ENCODE assay signal across 16 cellular contexts in the genomic region with DNA sequence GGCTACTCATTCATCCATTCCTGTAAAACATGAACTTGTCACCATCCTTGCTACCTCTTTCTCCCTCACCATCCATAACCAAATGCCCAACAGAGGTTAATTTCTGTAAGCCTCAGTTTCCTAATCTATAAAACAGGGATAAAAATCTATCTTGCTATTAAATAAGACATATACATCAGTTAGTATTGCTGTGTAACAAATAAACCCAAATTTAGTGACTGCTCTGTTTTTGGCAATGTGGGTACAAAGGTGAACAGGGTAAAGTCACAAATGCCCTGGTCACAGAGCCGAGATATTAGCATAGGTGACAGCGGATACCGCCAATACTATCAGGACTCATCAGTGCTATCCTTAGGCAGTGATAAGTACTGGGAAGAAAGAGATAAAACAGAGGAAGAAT. TPM values are rescaled to one million over a fixed set of nuclear protein-coding genes. Genes with fewer than 3 reads are reported as not detected.
DNase-seq lines count a peak whose midpoint lies in the region; ATAC-seq and TF ChIP-seq lines count a peak whose summit lies in the region.
"Had no signal": no experiment of that assay in that cellular context is flagged by ENCODE, and none has a peak within 500 bp of the region (broad histone marks: within the 10 kb centered on the region; RNA-seq: fewer than 3 reads in every experiment).

No MANE protein-coding gene starts in this region.

- no peak for TF ChIP-seq CTCF in natural killer cell (IDR thresholded peaks at IDR 0.05)
- no peak for TF ChIP-seq CTCF in neural crest cell (conservative IDR thresholded peaks at IDR 0.05)

- no peak for DNase-seq in activated naive CD4-positive, alpha-beta T cell treated with anti-CD3 and anti-CD28 coated beads, Interleukin-2, amount 50 U/mL, for 16 hours
- DNase-seq in natural killer cell (no peak), neural crest cell (ENCODE audit: low read depth, low spot score) (no peak)
- DNase-seq in natural killer cell treated with Interleukin-12 subunit alpha and Interleukin-12 subunit beta and Interleukin-15 and Interleukin-18, amount 100 ng/mL, for 72 hours (ENCODE audit: low spot score) = no peak
- DNase-seq: CD4-positive, CD25-positive, alpha-beta regulatory T cell; CD8-positive, alpha-beta memory T cell; DMS 273 treated with DMSO at 0.1 percent for 48 hours; DMS79 treated with DMSO at 0.1 percent for 48 hours; GF-D8; H9; HFFc6 had no signal

- H3K9me3 Mint-ChIP-seq in activated naive CD4-positive, alpha-beta T cell treated with anti-CD3 and anti-CD28 coated beads, Interleukin-2, amount 50 U/mL, for 24 hours = no peaks in the 10 kb centered on the region
- no peaks in the 10 kb centered on the region for H3K9me3 Mint-ChIP-seq in natural killer cell
- H3K9me3 Mint-ChIP-seq in natural killer cell treated with Interleukin-12 subunit alpha and Interleukin-12 subunit beta and Interleukin-15 and Interleukin-18, amount 100 ng/mL, for 72 hours = no peaks in the 10 kb centered on the region
- no peaks in the 10 kb centered on the region for H3K9me3 Mint-ChIP-seq in neural crest cell
- H3K9me3 Mint-ChIP-seq in activated T-helper 17 cell treated with anti-CD3 and anti-CD28 coated beads, Interleukin-2, amount 50 U/mL, for 72 hours = no peaks in the 10 kb centered on the region
- H3K9me3 Mint-ChIP-seq: CD8-positive, alpha-beta memory T cell; GM23338; HFFc6 had no signal

- peaks cover under 1% of the 10 kb centered on the region for H3K36me3 Mint-ChIP-seq in activated naive CD4-positive, alpha-beta T cell treated with anti-CD3 and anti-CD28 coated beads, Interleukin-2, amount 50 U/mL, for 24 hours
- H3K36me3 Mint-ChIP-seq in natural killer cell = no peaks in the 10 kb centered on the region
- H3K36me3 Mint-ChIP-seq in natural killer cell treated with Interleukin-12 subunit alpha and Interleukin-12 subunit beta and Interleukin-15 and Interleukin-18, amount 100 ng/mL, for 72 hours = no peaks in the 10 kb centered on the region
- H3K36me3 Mint-ChIP-seq in neural crest cell (ENCODE audit: low read depth) = no peaks in the 10 kb centered on the region
- peaks cover 9% of the 10 kb centered on the region for H3K36me3 Mint-ChIP-seq in activated T-helper 17 cell treated with anti-CD3 and anti-CD28 coated beads, Interleukin-2, amount 50 U/mL, for 72 hours (ENCODE audit: low read depth)
- H3K36me3 Mint-ChIP-seq: CD4-positive, CD25-positive, alpha-beta regulatory T cell had no signal

- intact Hi-C loops in natural killer cell (cut with micrococcal nuclease) = no loop called here

- no peak for ATAC-seq in natural killer cell
- no peak for ATAC-seq in natural killer cell treated with Interleukin-12 subunit alpha and Interleukin-12 subunit beta and Interleukin-15 and Interleukin-18, amount 100 ng/mL, for 72 hours
- no peak for ATAC-seq in activated T-helper 17 cell treated with anti-CD3 and anti-CD28 coated beads, Interleukin-2, amount 50 U/mL, for 72 hours (replicated peaks)
- ATAC-seq: GM23338, HCT116 had no signal

- no peaks in the 10 kb centered on the region for H3K27me3 Mint-ChIP-seq in activated naive CD4-positive, alpha-beta T cell treated with anti-CD3 and anti-CD28 coated beads, Interleukin-2, amount 50 U/mL, for 24 hours
- H3K27me3 Mint-ChIP-seq in natural killer cell (ENCODE audit: low read depth in 2 of 2) (peaks cover 18 to 27% of the 10 kb centered on the region in 2 donors), neural crest cell (ENCODE audit: low read depth) (peaks cover 10% of the 10 kb centered on the region)
- H3K27me3 Mint-ChIP-seq in natural killer cell treated with Interleukin-12 subunit alpha and Interleukin-12 subunit beta and Interleukin-15 and Interleukin-18, amount 100 ng/mL, for 72 hours = peaks cover 8 to 20% of the 10 kb centered on the region in 2 donors
- H3K27me3 Mint-ChIP-seq in activated T-helper 17 cell treated with anti-CD3 and anti-CD28 coated beads, Interleukin-2, amount 50 U/mL, for 72 hours = peaks cover 6% of the 10 kb centered on the region

- H3K4me1 Mint-ChIP-seq in activated naive CD4-positive, alpha-beta T cell treated with anti-CD3 and anti-CD28 coated beads, Interleukin-2, amount 50 U/mL, for 24 hours = peaks cover 20% of the 10 kb centered on the region
- H3K4me1 Mint-ChIP-seq in natural killer cell (peaks cover 7 to 8% of the 10 kb centered on the region in 2 donors), neural crest cell (peaks cover 13% of the 10 kb centered on the region)
- peaks cover 8 to 10% of the 10 kb centered on the region in 2 donors for H3K4me1 Mint-ChIP-seq in natural killer cell treated with Interleukin-12 subunit alpha and Interleukin-12 subunit beta and Interleukin-15 and Interleukin-18, amount 100 ng/mL, for 72 hours (ENCODE audit: low read depth in 2 of 2)
- H3K4me1 Mint-ChIP-seq in activated T-helper 17 cell treated with anti-CD3 and anti-CD28 coated beads, Interleukin-2, amount 50 U/mL, for 72 hours = peaks cover 7% of the 10 kb centered on the region

- peak overlapping the region; percentile 72 for H3K27ac Mint-ChIP-seq in activated naive CD4-positive, alpha-beta T cell treated with anti-CD3 and anti-CD28 coated beads, Interleukin-2, amount 50 U/mL, for 24 hours
- H3K27ac Mint-ChIP-seq in natural killer cell (no peak overlapping the region), neural crest cell (ENCODE audit: unreplicated experiment) (no peak overlapping the region)
- no peak overlapping the region for H3K27ac Mint-ChIP-seq in natural killer cell treated with Interleukin-12 subunit alpha and Interleukin-12 subunit beta and Interleukin-15 and Interleukin-18, amount 100 ng/mL, for 72 hours
- no peak overlapping the region for H3K27ac Mint-ChIP-seq in activated T-helper 17 cell treated with anti-CD3 and anti-CD28 coated beads, Interleukin-2, amount 50 U/mL, for 72 hours
- H3K27ac Mint-ChIP-seq: B cell, GM23338, H9, HFFc6 had no signal

- H3K4me3 Mint-ChIP-seq in activated naive CD4-positive, alpha-beta T cell treated with anti-CD3 and anti-CD28 coated beads, Interleukin-2, amount 50 U/mL, for 24 hours = no peak overlapping the region
- H3K4me3 Mint-ChIP-seq in natural killer cell = peak overlapping the region; percentile 1
- H3K4me3 Mint-ChIP-seq in natural killer cell treated with Interleukin-12 subunit alpha and Interleukin-12 subunit beta and Interleukin-15 and Interleukin-18, amount 100 ng/mL, for 72 hours = no peak overlapping the region
- peak overlapping the region; percentile 31 for H3K4me3 Mint-ChIP-seq in neural crest cell
- H3K4me3 Mint-ChIP-seq in activated T-helper 17 cell treated with anti-CD3 and anti-CD28 coated beads, Interleukin-2, amount 50 U/mL, for 72 hours = no peak overlapping the region
- H3K4me3 Mint-ChIP-seq: B cell, GM23338, H9, HFFc6 had no signal

RNA-seq across cellular contexts. Expression of gene FBXO21, which starts 3.6 kb away (rescaled TPM):
- total RNA-seq in natural killer cell (10 to 100 TPM; 39.8 to 48.8 (median 39.9) TPM), neural crest cell (60.3 and 69.2 TPM in 2 replicates)
- total RNA-seq in natural killer cell treated with Interleukin-12 subunit alpha and Interleukin-12 subunit beta and Interleukin-15 and Interleukin-18, amount 100 ng/mL, for 72 hours = 10 to 100 TPM; 30.4 to 37.7 TPM
- total RNA-seq in activated T-helper 17 cell treated with anti-CD3 and anti-CD28 coated beads, Interleukin-2, amount 50 U/mL, for 72 hours = 10 to 100 TPM; 30.1 to 33.9 TPM

Comparison
In these comparisons a context has a peak if more than half of its experiments do, and no peak if none do; other contexts are left out.
1. H3K4me3 Mint-ChIP-seq: peak in natural killer cell (single experiment) and neural crest cell (single experiment); none in activated naive CD4-positive, alpha-beta T cell treated with anti-CD3 and anti-CD28 coated beads, Interleukin-2, amount 50 U/mL, for 24 hours (single experiment), natural killer cell treated with Interleukin-12 subunit alpha and Interleukin-12 subunit beta and Interleukin-15 and Interleukin-18, amount 100 ng/mL, for 72 hours (single experiment) and activated T-helper 17 cell treated with anti-CD3 and anti-CD28 coated beads, Interleukin-2, amount 50 U/mL, for 72 hours (single experiment).